In the genomic region with DNA sequence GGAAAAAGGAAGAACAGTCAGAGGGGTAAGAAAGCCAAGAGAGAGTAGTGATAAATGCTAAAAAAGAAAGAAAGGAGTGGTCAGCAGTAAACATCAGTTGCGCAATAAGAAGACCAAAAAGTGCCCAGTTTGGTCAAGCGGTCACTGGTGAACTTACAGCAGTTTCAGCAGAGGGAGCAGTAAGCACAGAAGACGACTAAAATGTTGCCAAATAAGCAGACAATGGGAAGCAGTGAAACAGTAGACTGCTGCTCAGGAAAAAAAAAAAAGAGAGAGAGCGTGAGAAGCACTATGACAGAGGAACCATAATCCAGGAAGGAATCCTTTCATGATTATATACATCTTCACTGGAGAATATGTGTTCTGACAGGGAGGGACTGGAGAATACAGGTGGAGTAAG, we compare ENCODE assay signal across 9 cellular contexts. TPM values are rescaled to one million over a fixed set of nuclear protein-coding genes. Genes with fewer than 3 reads are reported as not detected.
DNase-seq lines count a peak whose midpoint lies in the region; ATAC-seq and TF ChIP-seq lines count a peak whose summit lies in the region.
"Had no signal": no experiment of that assay in that cellular context is flagged by ENCODE, and none has a peak within 500 bp of the region (broad histone marks: within the 10 kb centered on the region; RNA-seq: fewer than 3 reads in every experiment).

No MANE protein-coding gene starts in this region.

- no peaks in the 10 kb centered on the region for H3K9me3 ChIP-seq in ectodermal cell (ENCODE audit: control insufficient read depth, low read length)

- in situ Hi-C loops in GM13976 (cut with MboI; ENCODE audit: low sequenced_read_pairs, unreplicated experiment), result loop anchor here (10.0 kb wide), 1 partner anchor 213 kb away; no protein-coding TSS in a partner anchor

- ATAC-seq in left lobe of liver (peak; percentile 81), GM21786 (IDR thresholded peaks at IDR 0.05; ENCODE audit: unreplicated experiment) (no peak), GM21528 (IDR thresholded peaks at IDR 0.05; ENCODE audit: low FRiP score, unreplicated experiment) (no peak)
- ATAC-seq in stimulated activated memory B cell treated with anti-CD40 and anti-IgM and Interleukin-4, amounts not matched to agents 10 μg/mL and 1 μg/mL and 100 μg/mL, for 72 hours, result no peak

- H3K36me3 ChIP-seq in ectodermal cell (ENCODE audit: control insufficient read depth, insufficient read depth, low read length), result peaks cover 16% of the 10 kb centered on the region

- DNase-seq in left lobe of liver (ENCODE audit: low spot score) (no peak), GM13976 (ENCODE audit: low spot score) (no peak), AML-193 (lab: John Stamatoyannopoulos, UW) (no peak)
- DNase-seq: activated naive CD4-positive, alpha-beta T cell treated with anti-CD3 and anti-CD28 coated beads, Interleukin-2, amount 10 ng/mL, durations not matched to agents 7 days and 5 days had no signal

- no peaks in the 10 kb centered on the region for H3K9me3 Mint-ChIP-seq in stimulated activated memory B cell treated with anti-CD40 and anti-IgM and Interleukin-4, amounts not matched to agents 10 μg/mL and 1 μg/mL and 100 μg/mL, for 72 hours
- H3K9me3 Mint-ChIP-seq: activated naive CD4-positive, alpha-beta T cell treated with anti-CD3 and anti-CD28 coated beads, Interleukin-2, amount 10 ng/mL, durations not matched to agents 7 days and 5 days had no signal

- peak overlapping the region; percentile 4 for H3K27ac Mint-ChIP-seq in stimulated activated memory B cell treated with anti-CD40 and anti-IgM and Interleukin-4, amounts not matched to agents 10 μg/mL and 1 μg/mL and 100 μg/mL, for 72 hours
- H3K27ac Mint-ChIP-seq: activated naive CD4-positive, alpha-beta T cell treated with anti-CD3 and anti-CD28 coated beads, Interleukin-2, amount 10 ng/mL, durations not matched to agents 7 days and 5 days had no signal

- no peak for TF ChIP-seq RAD21 in Ishikawa (IDR thresholded peaks at IDR 0.05; ENCODE audit: low read depth)

- H3K4me3 Mint-ChIP-seq in stimulated activated memory B cell treated with anti-CD40 and anti-IgM and Interleukin-4, amounts not matched to agents 10 μg/mL and 1 μg/mL and 100 μg/mL, for 72 hours, result no peak overlapping the region
- H3K4me3 Mint-ChIP-seq: activated naive CD4-positive, alpha-beta T cell treated with anti-CD3 and anti-CD28 coated beads, Interleukin-2, amount 10 ng/mL, durations not matched to agents 7 days and 5 days had no signal

- WGBS in ectodermal cell, 2 experiments, result 87 to 89% methylated on average over 4 of the region's 4 CpGs

- no peaks in the 10 kb centered on the region for H3K27me3 ChIP-seq in ectodermal cell (ENCODE audit: control insufficient read depth, insufficient read depth, low read length, poor library complexity, severe bottlenecking)

- H3K4me1 Mint-ChIP-seq in stimulated activated memory B cell treated with anti-CD40 and anti-IgM and Interleukin-4, amounts not matched to agents 10 μg/mL and 1 μg/mL and 100 μg/mL, for 72 hours, result no peaks in the 10 kb centered on the region
- H3K4me1 Mint-ChIP-seq: activated naive CD4-positive, alpha-beta T cell treated with anti-CD3 and anti-CD28 coated beads, Interleukin-2, amount 10 ng/mL, durations not matched to agents 7 days and 5 days had no signal

- peak overlapping the region; percentile 11 for H3K27ac ChIP-seq in ectodermal cell (ENCODE audit: insufficient read depth, low read depth, low read length, poor library complexity, severe bottlenecking)

- TF ChIP-seq CTCF in GM13976 (IDR thresholded peaks at IDR 0.05; ENCODE audit: borderline replicate concordance, control extremely low read depth, extremely low read depth, insufficient read depth, missing control alignments), result no peak

- H3K4me1 ChIP-seq in ectodermal cell (ENCODE audit: control insufficient read depth, insufficient read depth, low read length), result no peaks in the 10 kb centered on the region

- no peak for TF ChIP-seq EP300 in Ishikawa (IDR thresholded peaks at IDR 0.05; ENCODE audit: borderline replicate concordance)

- no peak overlapping the region for H3K4me3 ChIP-seq in ectodermal cell (ENCODE audit: insufficient read depth, low read depth, low read length)

- H3K36me3 Mint-ChIP-seq in stimulated activated memory B cell treated with anti-CD40 and anti-IgM and Interleukin-4, amounts not matched to agents 10 μg/mL and 1 μg/mL and 100 μg/mL, for 72 hours, result peaks cover 66% of the 10 kb centered on the region

- no peaks in the 10 kb centered on the region for H3K27me3 Mint-ChIP-seq in stimulated activated memory B cell treated with anti-CD40 and anti-IgM and Interleukin-4, amounts not matched to agents 10 μg/mL and 1 μg/mL and 100 μg/mL, for 72 hours
- H3K27me3 Mint-ChIP-seq: activated naive CD4-positive, alpha-beta T cell treated with anti-CD3 and anti-CD28 coated beads, Interleukin-2, amount 10 ng/mL, durations not matched to agents 7 days and 5 days had no signal

TF ChIP-seq in Ishikawa, 13 proteins besides CTCF, POLR2A, EP300 and RAD21:
- peak; percentile 87 for TF ChIP-seq CEBPB (IDR thresholded peaks at IDR 0.05)
- no peak for TF ChIP-seq FOXM1 (IDR thresholded peaks at IDR 0.05; ENCODE audit: borderline replicate concordance, low read depth)
TF ChIP-seq in Ishikawa: peak in this region for 1.

RNA-seq across cellular contexts. Expression of gene DNAJC10, which starts 45.8 kb away (rescaled TPM):
- 105 TPM for polyA plus RNA-seq in ectodermal cell (2013, experiment 1 of 4)
- 121 TPM for polyA plus RNA-seq in ectodermal cell (2013, experiment 2 of 4)
- polyA plus RNA-seq in ectodermal cell (2013, experiment 3 of 4), result 67.3 TPM
- polyA plus RNA-seq in ectodermal cell (2013, experiment 4 of 4), result 76.0 TPM
- total RNA-seq in left lobe of liver, result 32.9 TPM
